Comparison of ENCODE assay signal across 1 cellular context in genomic region chr7:134936893-134937520, GRCh38.
A peak's percentile ranks its signal among the peaks of the same experiment; 100 is the strongest.
TF ChIP-seq lines count a peak whose summit lies in the region.

No MANE protein-coding gene starts in this region.

TF ChIP-seq in K562, 482 proteins besides CTCF, POLR2A, EP300 and RAD21 (continued from another document and continues in another):
- TF ChIP-seq CHD1 (IDR thresholded peaks at IDR 0.05; ENCODE audit: low read length) (no peak), ZNF785 (CRISPR knock-in tag; IDR thresholded peaks at IDR 0.05) (no peak), ZNF277 (CRISPR knock-in tag; IDR thresholded peaks at IDR 0.05; ENCODE audit: borderline replicate concordance) (no peak), LEF1 (IDR thresholded peaks at IDR 0.05) (no peak), LARP7 (IDR thresholded peaks at IDR 0.05) (no peak), ZBTB17 (CRISPR knock-in tag; IDR thresholded peaks at IDR 0.05) (no peak), DDX20 (tag; IDR thresholded peaks at IDR 0.05; ENCODE audit: low read depth) (no peak), ZNF766 (CRISPR knock-in tag; conservative IDR thresholded peaks at IDR 0.05) (no peak), NR1H2 (CRISPR knock-in tag; IDR thresholded peaks at IDR 0.05) (no peak), ZNF41 (CRISPR knock-in tag; conservative IDR thresholded peaks at IDR 0.05) (no peak), E2F6 (IDR thresholded peaks at IDR 0.05; ENCODE audit: borderline replicate concordance in 1 of 2, extremely low read depth in 1 of 2, insufficient read depth in 1 of 2, insufficient read length in 1 of 2, low read depth in 1 of 2, low read length in 1 of 2, poor library complexity in 1 of 2, severe bottlenecking in 1 of 2) (no peak), BRD4 (IDR thresholded peaks at IDR 0.05) (no peak), VEZF1 (CRISPR knock-in tag; IDR thresholded peaks at IDR 0.05) (no peak), SMC3 (conservative IDR thresholded peaks at IDR 0.05; ENCODE audit: insufficient read depth, low read depth, low read length) (no peak), PHTF2 (CRISPR knock-in tag; IDR thresholded peaks at IDR 0.05) (no peak), ZNF316 (IDR thresholded peaks at IDR 0.05) (peak; percentile 83), CREB3 (tag; conservative IDR thresholded peaks at IDR 0.05; ENCODE audit: low read depth) (no peak), C11orf30 (IDR thresholded peaks at IDR 0.05; ENCODE audit: low read depth) (peak; percentile 54; the same call in 1 of the 2 replicates), SMAD2 (IDR thresholded peaks at IDR 0.05; ENCODE audit: low read depth, low read length) (no peak), MAFF (IDR thresholded peaks at IDR 0.05; ENCODE audit: low read length) (peak; percentile 42), ZNF408 (CRISPR knock-in tag; IDR thresholded peaks at IDR 0.05; ENCODE audit: low read depth) (no peak), YY1 (IDR thresholded peaks at IDR 0.05; ENCODE audit: borderline replicate concordance in 1 of 3, control insufficient read depth in 1 of 3, extremely low read depth in 1 of 3, insufficient read depth in 3 of 3, insufficient read length in 1 of 3, insufficient replicate concordance in 2 of 3, low read depth in 1 of 3, low read length in 2 of 3) (no peak), ZBTB26 (CRISPR knock-in tag; IDR thresholded peaks at IDR 0.05) (no peak), PKNOX1 (IDR thresholded peaks at IDR 0.05) (peak; percentile 56), TOE1 (IDR thresholded peaks at IDR 0.05; ENCODE audit: borderline replicate concordance) (no peak), TOE1 (CRISPR knock-in tag; IDR thresholded peaks at IDR 0.05; ENCODE audit: borderline replicate concordance, low read depth) (no peak), IRF2 (CRISPR knock-in tag; IDR thresholded peaks at IDR 0.05) (no peak), RBFOX2 (IDR thresholded peaks at IDR 0.05; ENCODE audit: low read depth, low read length) (no peak), MAFG (tag; conservative IDR thresholded peaks at IDR 0.05) (peak; percentile 57; the same call in 1 of the 2 replicates), SRSF7 (optimal IDR thresholded peaks at IDR 0.05; ENCODE audit: low read depth, low read length) (no peak), EWSR1 (IDR thresholded peaks at IDR 0.05; ENCODE audit: borderline replicate concordance, low read depth, partially characterized antibody) (no peak), ZNF445 (CRISPR knock-in tag; IDR thresholded peaks at IDR 0.05; ENCODE audit: low read depth) (no peak), PPARD (CRISPR knock-in tag; IDR thresholded peaks at IDR 0.05) (no peak), ZEB2 (IDR thresholded peaks at IDR 0.05) (no peak), CUX1 (CRISPR knock-in tag; IDR thresholded peaks at IDR 0.05) (no peak), NRF1 (conservative IDR thresholded peaks at IDR 0.05 in 1 of 2, IDR thresholded peaks at IDR 0.05 in 1 of 2) (no peak), ERF (CRISPR knock-in tag; IDR thresholded peaks at IDR 0.05) (no peak), ATF2 (CRISPR knock-in tag; IDR thresholded peaks at IDR 0.05) (no peak), CHD2 (IDR thresholded peaks at IDR 0.05; ENCODE audit: low read depth, low read length) (no peak), ZNF717 (CRISPR knock-in tag; IDR thresholded peaks at IDR 0.05) (no peak), ZBTB5 (IDR thresholded peaks at IDR 0.05) (no peak), MLX (CRISPR knock-in tag; conservative IDR thresholded peaks at IDR 0.05) (no peak), ZNF143 (CRISPR knock-in tag; IDR thresholded peaks at IDR 0.05) (no peak), CEBPZ (IDR thresholded peaks at IDR 0.05; ENCODE audit: borderline replicate concordance, low read depth, low read length) (no peak), ZNF263 (CRISPR knock-in tag; IDR thresholded peaks at IDR 0.05; ENCODE audit: borderline replicate concordance) (no peak), CBX8 (IDR thresholded peaks at IDR 0.05; ENCODE audit: borderline replicate concordance, extremely low read depth, low read depth, low read length, poor library complexity, severe bottlenecking) (peak; percentile 39)
